Comparison of ENCODE assay signal across 16 cellular contexts in the genomic region with DNA sequence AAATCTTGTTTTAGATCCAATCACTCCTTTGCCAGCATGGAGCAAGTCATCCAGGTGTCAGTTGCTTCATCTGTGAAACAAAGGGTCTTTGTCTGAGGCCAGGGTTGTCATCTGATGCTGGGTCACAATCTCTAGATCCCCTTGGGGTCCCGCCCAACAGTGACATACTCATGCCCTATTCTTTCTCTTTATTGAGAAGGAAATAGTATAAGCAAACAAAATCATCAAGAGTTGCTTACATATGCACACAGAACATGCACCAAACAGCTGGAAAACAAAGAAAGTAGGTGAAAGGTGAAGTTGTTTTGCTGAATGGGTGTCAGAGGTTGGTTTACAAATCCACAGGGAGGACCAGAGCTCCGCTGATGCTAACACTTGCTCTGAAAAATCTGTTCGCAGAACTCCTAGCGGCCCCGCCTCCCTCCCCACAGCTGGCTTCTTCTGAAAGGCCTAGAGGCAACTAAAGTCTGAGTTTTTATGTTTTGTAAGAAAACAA.
DNase-seq lines count a peak whose midpoint lies in the region; ATAC-seq and TF ChIP-seq lines count a peak whose summit lies in the region.
"Had no signal": no experiment of that assay in that cellular context is flagged by ENCODE, and none has a peak within 500 bp of the region (broad histone marks: within the 10 kb centered on the region; RNA-seq: fewer than 3 reads in every experiment).

No MANE protein-coding gene starts in this region.

- H3K27me3 ChIP-seq in tibial nerve, result no peaks in the 10 kb centered on the region
- H3K27me3 ChIP-seq: upper lobe of left lung had no signal

- CTCF ChIA-PET in HEK293T (lab: Yijun Ruan, JAX), result no interaction called here

- H3K4me3 Mint-ChIP-seq in chondrocyte (ENCODE audit: unreplicated experiment), result peak overlapping the region; percentile 33
- H3K4me3 Mint-ChIP-seq in naive thymus-derived CD8-positive, alpha-beta T cell, result peak overlapping the region in 2 of 10 donors; percentile 25 to 36
- H3K4me3 Mint-ChIP-seq: activated CD8-positive, alpha-beta T cell treated with anti-CD3 and anti-CD28 coated beads, Interleukin-2, amount 10 ng/mL, durations not matched to agents 7 days and 5 days; activated naive CD8-positive, alpha-beta T cell; effector memory CD8-positive, alpha-beta T cell; T-cell had no signal

- H3K27ac Mint-ChIP-seq in chondrocyte (ENCODE audit: unreplicated experiment), result peak overlapping the region; percentile 81
- no peak overlapping the region for H3K27ac Mint-ChIP-seq in naive thymus-derived CD8-positive, alpha-beta T cell
- H3K27ac Mint-ChIP-seq: activated CD8-positive, alpha-beta T cell treated with anti-CD3 and anti-CD28 coated beads, Interleukin-2, amount 10 ng/mL, durations not matched to agents 7 days and 5 days; activated naive CD8-positive, alpha-beta T cell; effector memory CD8-positive, alpha-beta T cell; T-cell had no signal

- intact Hi-C loops in left colon (cut with DNase I, micrococcal nuclease), result no loop called here

- H3K9me3 ChIP-seq in tibial nerve, result no peaks in the 10 kb centered on the region
- H3K9me3 ChIP-seq: psoas muscle, upper lobe of left lung had no signal

- H3K4me1 ChIP-seq in tibial nerve, result peaks cover 0 to 13% (median 5%) of the 10 kb centered on the region in 4 donors
- H3K4me1 ChIP-seq: psoas muscle had no signal

- TF ChIP-seq POLR2A in tibial nerve (IDR thresholded peaks at IDR 0.05), result no peak

- 46 to 52% methylated on average over 5 of the region's 5 CpGs for WGBS in tibial nerve, 2 donors

- peak overlapping the region in 1 of 4 donors; percentile 28 for H3K27ac ChIP-seq in tibial nerve
- H3K27ac ChIP-seq: psoas muscle, upper lobe of left lung had no signal

- peak in 1 of 2 donors; percentile 49 for TF ChIP-seq EP300 in tibial nerve (IDR thresholded peaks at IDR 0.05)

- DNase-seq in NCI-H146 (lab: John Stamatoyannopoulos, UW), result peak; percentile 20
- DNase-seq in NCI-H146 treated with DMSO at 0.1 percent for 48 hours (lab: John Stamatoyannopoulos, UW; ENCODE audit: unreplicated experiment), result no peak
- no peak for DNase-seq in chondrocyte (ENCODE audit: low spot score)
- DNase-seq in left colon, result peak in 1 of 2 donors; percentile 22
- DNase-seq in tibial nerve (ENCODE audit: low spot score in 2 of 2), result peak; percentile 52 to 54
- DNase-seq in naive thymus-derived CD8-positive, alpha-beta T cell, result no peak
- no peak for DNase-seq in HEK293T (ENCODE audit: extremely low spot score)
- DNase-seq: activated CD8-positive, alpha-beta T cell treated with anti-CD3 and anti-CD28 coated beads, Interleukin-2, amount 10 ng/mL, durations not matched to agents 7 days and 5 days; effector memory CD8-positive, alpha-beta T cell; kidney; NCI-H82; T-cell; upper lobe of left lung had no signal

- no peak overlapping the region for H3K4me3 ChIP-seq in tibial nerve
- H3K4me3 ChIP-seq: psoas muscle, upper lobe of left lung had no signal

- H3K36me3 Mint-ChIP-seq in chondrocyte (ENCODE audit: low read depth), result no peaks in the 10 kb centered on the region
- H3K36me3 Mint-ChIP-seq in naive thymus-derived CD8-positive, alpha-beta T cell, result peaks cover 0 to 2% (median 0%) of the 10 kb centered on the region in 3 donors
- H3K36me3 Mint-ChIP-seq: T-cell had no signal

- peaks cover 48% of the 10 kb centered on the region for H3K4me1 Mint-ChIP-seq in chondrocyte (ENCODE audit: low read depth)
- peaks cover 15 to 46% (median 22%) of the 10 kb centered on the region in 4 donors for H3K4me1 Mint-ChIP-seq in naive thymus-derived CD8-positive, alpha-beta T cell

- no peaks in the 10 kb centered on the region for H3K27me3 Mint-ChIP-seq in chondrocyte (ENCODE audit: low read depth)
- peaks cover 0 to 5% (median 0%) of the 10 kb centered on the region in 5 donors for H3K27me3 Mint-ChIP-seq in naive thymus-derived CD8-positive, alpha-beta T cell
- H3K27me3 Mint-ChIP-seq: activated naive CD8-positive, alpha-beta T cell had no signal

- POLR2A ChIA-PET in naive thymus-derived CD8-positive, alpha-beta T cell (lab: Charles Lee), result interaction anchor here (1.0 kb wide), 1 partner anchor 9 kb away, joined by 3 read pairs; no protein-coding TSS in a partner anchor
- POLR2A ChIA-PET in HEK293T (lab: Yijun Ruan, JAX), result no interaction called here

- H3K36me3 ChIP-seq in tibial nerve, result no peaks in the 10 kb centered on the region
- H3K36me3 ChIP-seq: upper lobe of left lung had no signal

- no peaks in the 10 kb centered on the region for H3K9me3 Mint-ChIP-seq in chondrocyte (ENCODE audit: low read depth)
- no peaks in the 10 kb centered on the region for H3K9me3 Mint-ChIP-seq in naive thymus-derived CD8-positive, alpha-beta T cell
- H3K9me3 Mint-ChIP-seq: effector memory CD8-positive, alpha-beta T cell; T-cell had no signal

- peak; percentile 63 for ATAC-seq in left colon
- ATAC-seq in naive thymus-derived CD8-positive, alpha-beta T cell, result no peak
- ATAC-seq in HG02884 (IDR thresholded peaks at IDR 0.05; ENCODE audit: unreplicated experiment), result no peak
- ATAC-seq: activated CD8-positive, alpha-beta T cell treated with anti-CD3 and anti-CD28 coated beads, Interleukin-2, amount 10 ng/mL, durations not matched to agents 7 days and 5 days; effector memory CD8-positive, alpha-beta T cell had no signal

- TF ChIP-seq CTCF in chondrocyte (IDR thresholded peaks at IDR 0.05) (no peak), tibial nerve (IDR thresholded peaks at IDR 0.05) (no peak)

TF ChIP-seq in HEK293T, 16 proteins besides CTCF, POLR2A, EP300 and RAD21:
- no peak for TF ChIP-seq ZNF384 (IDR thresholded peaks at IDR 0.05)
- no peak for TF ChIP-seq ARNT (IDR thresholded peaks at IDR 0.05)

Comparison
In these comparisons a context has a peak if more than half of its experiments do, and no peak if none do; other contexts are left out.
1. DNase-seq: peak in NCI-H146 (single experiment) and tibial nerve (2 of 2); none in NCI-H146 treated with DMSO at 0.1 percent for 48 hours (single experiment), chondrocyte (single experiment), naive thymus-derived CD8-positive, alpha-beta T cell (0 of 10) and HEK293T (single experiment).